8 cellular contexts compared by ENCODE assay signal in genomic region chr5:96344678-96345612, GRCh38.
DNase-seq lines count a peak whose midpoint lies in the region; ATAC-seq and TF ChIP-seq lines count a peak whose summit lies in the region.

No MANE protein-coding gene starts in this region.

- no peak overlapping the region for H3K27ac Mint-ChIP-seq in brain

- no peak overlapping the region for H3K4me3 Mint-ChIP-seq in brain

- peak; percentile 13 to 26 for DNase-seq in activated CD4-positive, alpha-beta T cell treated with anti-CD3 and anti-CD28 coated beads for 4 hours
- DNase-seq in activated CD4-positive, alpha-beta T cell treated with anti-CD3 and anti-CD28 coated beads, Interleukin-2, amount 50 U/mL, for 1 hour: no peak
- peak; percentile 83 for DNase-seq in NCI-H774 (lab: John Stamatoyannopoulos, UW)
- peak; percentile 75 for DNase-seq in inferior parietal cortex (ENCODE audit: extremely low spot score)
- DNase-seq in superior temporal gyrus (ENCODE audit: extremely low spot score): peak; percentile 80

- peaks cover 9% of the 10 kb centered on the region for H3K27me3 Mint-ChIP-seq in brain

- peak; percentile 71 to 82 for TF ChIP-seq CTCF in brain (conservative IDR thresholded peaks at IDR 0.05)

- peak; percentile 93 for ATAC-seq in GM21390 (IDR thresholded peaks at IDR 0.05; ENCODE audit: unreplicated experiment)
- ATAC-seq in HG03520 (IDR thresholded peaks at IDR 0.05; ENCODE audit: unreplicated experiment): peak; percentile 88

- H3K9me3 Mint-ChIP-seq in brain: no peaks in the 10 kb centered on the region

- no peaks in the 10 kb centered on the region for H3K36me3 Mint-ChIP-seq in brain

- H3K4me1 Mint-ChIP-seq in brain: no peaks in the 10 kb centered on the region
